Comparison of ENCODE assay signal across 4 cellular contexts in the genomic region with DNA sequence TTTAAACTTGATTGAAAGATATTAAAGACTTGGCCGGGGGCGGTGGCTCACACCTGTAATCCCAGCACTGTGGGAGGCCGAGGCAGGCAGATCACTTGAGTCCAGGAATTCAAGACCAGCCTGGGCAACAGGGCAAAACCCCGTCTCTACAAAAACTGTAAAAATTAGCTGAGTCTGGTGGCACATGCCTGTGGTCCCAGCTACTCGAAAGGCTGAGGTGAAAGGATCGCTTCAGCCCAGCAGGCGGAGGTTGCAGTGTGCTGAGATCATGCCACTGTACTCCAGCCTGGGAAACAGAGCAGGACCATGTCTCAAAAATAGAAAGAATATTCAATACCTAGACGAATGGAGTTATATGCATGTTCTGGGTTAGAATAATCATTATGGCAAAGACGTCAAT. TPM values are rescaled to one million over a fixed set of nuclear protein-coding genes. Genes with fewer than 3 reads are reported as not detected.
"Had no signal": no experiment of that assay in that cellular context is flagged by ENCODE, and none has a peak within 500 bp of the region (broad histone marks: within the 10 kb centered on the region; RNA-seq: fewer than 3 reads in every experiment).

No MANE protein-coding gene starts in this region.

RNA-seq across cellular contexts. Expression of gene TMEM119, which starts 42.5 kb away (rescaled TPM):
- total RNA-seq: activated CD8-positive, alpha-beta T cell treated with anti-CD3 and anti-CD28 coated beads, Interleukin-2, amount 10 ng/mL, durations not matched to agents 7 days and 5 days; activated T-helper 2 cell treated with anti-CD3 and anti-CD28 coated beads, Interferon-gamma antibody, Interleukin-2, Interleukin-4, amounts not matched to agents 10 μg/mL and 5 μg/mL and 100 μg/mL, durations not matched to agents 14 hours and 24 hours and 36 hours; PC-9; SK-MEL-5 had no signal
